In genomic region chr17:76539631-76540271, GRCh38 we compare ENCODE assay signal across 10 cellular contexts. TPM values are rescaled to one million over a fixed set of nuclear protein-coding genes. Genes with fewer than 3 reads are reported as not detected.
A peak's percentile ranks its signal among the peaks of the same experiment; 100 is the strongest.
DNase-seq lines count a peak whose midpoint lies in the region; ATAC-seq, FAIRE-seq and TF ChIP-seq lines count a peak whose summit lies in the region.
"Had no signal": no experiment of that assay in that cellular context is flagged by ENCODE, and none has a peak within 500 bp of the region (broad histone marks: within the 10 kb centered on the region; RNA-seq: fewer than 3 reads in every experiment).

Gene PRCD, plus strand, starts transcription at chr17:76540044. Its CDS starts 98 bp downstream, at chr17:76540142.

- H3K4me3 Mint-ChIP-seq in effector memory CD8-positive, alpha-beta T cell, result peak within 1 kb of the TSS; percentile 37 to 67
- peak within 1 kb of the TSS; percentile 10 to 75 (median 55) for H3K4me3 Mint-ChIP-seq in naive thymus-derived CD4-positive, alpha-beta T cell

- no peak for FAIRE-seq in A549 (lab: Jason Lieb, UNC)
- FAIRE-seq: islet of Langerhans had no signal

- no peaks in the 10 kb centered on the region for H3K79me2 ChIP-seq in Karpas-422 (ENCODE audit: low read length)

- peak; percentile 43 to 59 for DNase-seq in A549 (ENCODE audit: low read depth in 1 of 2, low spot score in 1 of 2)
- peak; percentile 53 for DNase-seq in Karpas-422
- DNase-seq in effector memory CD8-positive, alpha-beta T cell, result no peak
- DNase-seq in naive thymus-derived CD4-positive, alpha-beta T cell, result no peak
- DNase-seq in hypothalamus (lab: John Stamatoyannopoulos, UW), result no peak
- no peak for DNase-seq in GF-D8 (lab: John Stamatoyannopoulos, UW)
- DNase-seq in cerebellum (ENCODE audit: low spot score), result no peak
- no peak for DNase-seq in globus pallidus (ENCODE audit: low spot score)

- no peak for TF ChIP-seq EP300 in A549 (IDR thresholded peaks at IDR 0.05)

- peak; percentile 22 to 44; a peak in 3 of 6 replicates for ATAC-seq in A549
- ATAC-seq in effector memory CD8-positive, alpha-beta T cell (replicated peaks), result no peak
- ATAC-seq in naive thymus-derived CD4-positive, alpha-beta T cell, result no peak

- POLR2A ChIA-PET in A549 (lab: Yijun Ruan, JAX), result interaction anchor here (2.0 kb wide), 1 partner anchor 18 kb away, joined by 21 read pairs; no protein-coding TSS in a partner anchor
- POLR2A ChIA-PET in naive thymus-derived CD4-positive, alpha-beta T cell (lab: Charles Lee), result interaction anchor here (0.6 to 1.4 kb wide), 4 partner anchors 12 to 90 kb away, joined by 3 to 8 read pairs (median 4); no protein-coding TSS in a partner anchor

- H3K4me2 ChIP-seq in A549, result peak within 1 kb of the TSS; percentile 84
- H3K4me2 ChIP-seq in Karpas-422 (ENCODE audit: low read depth, low read length, poor library complexity, severe bottlenecking), result peak within 1 kb of the TSS; percentile 26

- H3K27ac ChIP-seq in A549 (peak within 1 kb of the TSS; percentile 79 to 86), Karpas-422 (ENCODE audit: low read length) (no peak within 1 kb of the TSS)
- H3K27ac ChIP-seq in naive thymus-derived CD4-positive, alpha-beta T cell (ENCODE audit: low read depth, low read length), result no peak within 1 kb of the TSS
- H3K27ac ChIP-seq: HL-60 had no signal

- no peaks in the 10 kb centered on the region for H3K9me3 Mint-ChIP-seq in effector memory CD8-positive, alpha-beta T cell
- no peaks in the 10 kb centered on the region for H3K9me3 Mint-ChIP-seq in naive thymus-derived CD4-positive, alpha-beta T cell

- no peak within 1 kb of the TSS for H2AFZ ChIP-seq in Karpas-422 (ENCODE audit: low read length)

- peaks cover 13% of the 10 kb centered on the region for H3K4me1 ChIP-seq in A549
- H3K4me1 ChIP-seq in Karpas-422 (ENCODE audit: low read length), result peaks cover 9% of the 10 kb centered on the region
- H3K4me1 ChIP-seq in naive thymus-derived CD4-positive, alpha-beta T cell (ENCODE audit: control insufficient read depth in 2 of 2, insufficient read depth in 2 of 2, low read length in 2 of 2), result no peaks in the 10 kb centered on the region

- no peaks in the 10 kb centered on the region for H3K36me3 Mint-ChIP-seq in effector memory CD8-positive, alpha-beta T cell (ENCODE audit: insufficient read depth)
- H3K36me3 Mint-ChIP-seq in naive thymus-derived CD4-positive, alpha-beta T cell, result peaks cover 0 to 3% (median 0%) of the 10 kb centered on the region in 5 donors

- H3K27me3 Mint-ChIP-seq in effector memory CD8-positive, alpha-beta T cell, result peaks cover 48 to 73% of the 10 kb centered on the region in 2 donors
- peaks cover 22 to 75% (median 31%) of the 10 kb centered on the region in 5 donors for H3K27me3 Mint-ChIP-seq in naive thymus-derived CD4-positive, alpha-beta T cell

- H3K9me3 ChIP-seq in A549, result no peaks in the 10 kb centered on the region
- no peaks in the 10 kb centered on the region for H3K9me3 ChIP-seq in Karpas-422 (ENCODE audit: low read length)
- H3K9me3 ChIP-seq in naive thymus-derived CD4-positive, alpha-beta T cell (ENCODE audit: control insufficient read depth in 2 of 3, low read length in 3 of 3), result no peaks in the 10 kb centered on the region

- no peaks in the 10 kb centered on the region for H3K9me2 ChIP-seq in Karpas-422 (replicated peaks; ENCODE audit: insufficient read depth, low read length)

- no peak for TF ChIP-seq CTCF in A549 (IDR thresholded peaks at IDR 0.05)

- WGBS in A549 (ENCODE audit: missing lambda C conversion rate), result 88% methylated on average over 15 of the region's 22 CpGs

- H3K36me3 ChIP-seq in Karpas-422 (ENCODE audit: insufficient read depth, low read length), result no peaks in the 10 kb centered on the region
- no peaks in the 10 kb centered on the region for H3K36me3 ChIP-seq in naive thymus-derived CD4-positive, alpha-beta T cell (ENCODE audit: control insufficient read depth in 2 of 3, insufficient read depth in 3 of 3, low read length in 3 of 3)

- peak within 1 kb of the TSS; percentile 24; the same call in 1 of the 2 replicates for H3K9ac ChIP-seq in Karpas-422 (ENCODE audit: low read length)

- no peak for TF ChIP-seq POLR2A in A549 (IDR thresholded peaks at IDR 0.05; ENCODE audit: low read length)

- H3K27ac Mint-ChIP-seq in effector memory CD8-positive, alpha-beta T cell, result no peak within 1 kb of the TSS
- H3K27ac Mint-ChIP-seq in naive thymus-derived CD4-positive, alpha-beta T cell, result peak within 1 kb of the TSS in 2 of 9 donors; percentile 19 to 21

- H3K27me3 ChIP-seq in Karpas-422 (ENCODE audit: low read length), result no peaks in the 10 kb centered on the region
- peaks cover 0 to 5% of the 10 kb centered on the region in 2 donors for H3K27me3 ChIP-seq in naive thymus-derived CD4-positive, alpha-beta T cell (ENCODE audit: control insufficient read depth in 2 of 2, insufficient read depth in 2 of 2, low read length in 2 of 2)

- no peaks in the 10 kb centered on the region for H4K20me1 ChIP-seq in Karpas-422 (ENCODE audit: insufficient read depth, low read depth, low read length)

- H3K4me3 ChIP-seq in A549 (peak within 1 kb of the TSS; percentile 30), Karpas-422 (ENCODE audit: low read length) (no peak within 1 kb of the TSS)
- H3K4me3 ChIP-seq in naive thymus-derived CD4-positive, alpha-beta T cell (ENCODE audit: low read length), result no peak within 1 kb of the TSS

- TF ChIP-seq RAD21 in A549 (conservative IDR thresholded peaks at IDR 0.05 in 1 of 2, IDR thresholded peaks at IDR 0.05 in 1 of 2), result no peak

- CTCF ChIA-PET in A549 (lab: Yijun Ruan, JAX), result interaction anchor here (0.5 to 17.7 kb wide), 16 partner anchors 10 to 516 kb away, joined by 3 to 362 read pairs (median 6); no protein-coding TSS in a partner anchor
- CTCF ChIA-PET in naive thymus-derived CD4-positive, alpha-beta T cell (lab: Charles Lee), result interaction anchor here (1.7 kb wide), 1 partner anchor 17 kb away, joined by 7 read pairs; no protein-coding TSS in a partner anchor

- peaks cover 0 to 8% of the 10 kb centered on the region in 2 donors for H3K4me1 Mint-ChIP-seq in effector memory CD8-positive, alpha-beta T cell (ENCODE audit: low read depth in 2 of 2)
- H3K4me1 Mint-ChIP-seq in naive thymus-derived CD4-positive, alpha-beta T cell, result peaks cover 0 to 12% (median 10%) of the 10 kb centered on the region in 7 donors

- intact Hi-C loops in naive thymus-derived CD4-positive, alpha-beta T cell (cut with micrococcal nuclease), result no loop called here

TF ChIP-seq in A549, 52 proteins besides CTCF, POLR2A, EP300 and RAD21 (continues in another document):
- TF ChIP-seq EHF (CRISPR knock-in tag; IDR thresholded peaks at IDR 0.05) (no peak), CHD2 (IDR thresholded peaks at IDR 0.05; ENCODE audit: low read length, partially characterized antibody) (no peak), SREBF2 (IDR thresholded peaks at IDR 0.05) (no peak), FOXS1 (CRISPR knock-in tag; IDR thresholded peaks at IDR 0.05) (no peak), CBX2 (IDR thresholded peaks at IDR 0.05; ENCODE audit: borderline replicate concordance, low read depth) (no peak), BHLHE40 (IDR thresholded peaks at IDR 0.05; ENCODE audit: low read depth, low read length) (no peak), ZFP36 (IDR thresholded peaks at IDR 0.05; ENCODE audit: borderline replicate concordance, partially characterized antibody) (no peak), HOXA7 (CRISPR knock-in tag; IDR thresholded peaks at IDR 0.05) (no peak), RARB (CRISPR knock-in tag; IDR thresholded peaks at IDR 0.05) (no peak), ESRRA (IDR thresholded peaks at IDR 0.05; ENCODE audit: borderline replicate concordance, low read length) (no peak), HES2 (IDR thresholded peaks at IDR 0.05) (no peak), MYC (IDR thresholded peaks at IDR 0.05; ENCODE audit: borderline replicate concordance, low read length) (no peak), E2F6 (IDR thresholded peaks at IDR 0.05; ENCODE audit: borderline replicate concordance, low read depth) (no peak), ZNF302 (CRISPR knock-in tag; IDR thresholded peaks at IDR 0.05) (no peak), USF2 (IDR thresholded peaks at IDR 0.05) (no peak), ELK1 (IDR thresholded peaks at IDR 0.05; ENCODE audit: low read depth, low read length) (no peak)

RNA-seq across cellular contexts. Expression of gene PRCD, which starts in this region (rescaled TPM):
- 0.26 TPM in 1 of 2 replicates, not detected in the other for polyA plus RNA-seq in A549 (2011; rRNA removed)
- not detected in 2 replicates for polyA plus RNA-seq in A549 (2012; cell fraction: cytosol; rRNA removed)
- polyA plus RNA-seq in A549 (2012; cell fraction: nucleus; rRNA removed), result 0.06 and 0.07 TPM in 2 replicates
- polyA plus RNA-seq in A549 (2017; fragmentation: RNase III; extraction: RNeasy Plus Mini Kit Qiagen cat#74134 plus additional on column Dnase treatment), result not detected in 3 replicates
- polyA minus RNA-seq in A549 (2011; rRNA and poly(A)+ RNA removed), result not detected in 2 replicates
- total RNA-seq in Karpas-422 (2014; rRNA removed; shearing (Covaris generic); ENCODE audit: low replicate concordance), result 0.37 and 0.69 TPM in 2 replicates
- not detected for total RNA-seq in naive thymus-derived CD4-positive, alpha-beta T cell
- polyA plus RNA-seq in naive thymus-derived CD4-positive, alpha-beta T cell, result 1 to 10 TPM in 1 of 2 donors, not detected in 1; 1.3 TPM
- total RNA-seq in cerebellum, result 5.7 TPM

Comparison
In these comparisons a context has a peak if more than half of its experiments do, and no peak if none do; other contexts are left out.
1. Peak in DNase-seq, ATAC-seq, H3K4me3 ChIP-seq, H3K27ac ChIP-seq and H3K4me2 ChIP-seq in A549; RNA of the gene not detected or under 1 TPM.
2. Peak in DNase-seq, H3K9ac ChIP-seq and H3K4me2 ChIP-seq in Karpas-422; RNA of the gene not detected or under 1 TPM.